ENCODE assay signal across 21 cellular contexts in the genomic region with DNA sequence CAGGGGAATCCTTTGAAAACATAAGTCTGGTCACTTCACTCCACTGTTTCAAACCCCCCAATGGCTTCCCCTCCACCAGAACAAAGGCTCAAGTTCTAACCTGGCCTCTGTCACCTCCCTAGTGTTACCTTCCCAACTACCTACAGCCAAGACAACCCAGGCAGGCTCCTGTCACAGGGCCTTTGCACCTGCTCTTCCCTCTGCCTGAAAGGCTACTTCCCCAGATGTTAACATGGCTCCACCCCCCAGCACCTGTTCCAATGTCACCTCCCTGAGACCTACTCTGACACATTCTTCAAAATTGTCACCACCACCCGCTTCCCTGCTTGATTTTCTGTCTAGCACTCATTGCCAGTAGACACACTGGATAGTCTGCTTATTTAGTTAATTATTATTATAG.
DNase-seq lines count a peak whose midpoint lies in the region; ATAC-seq and TF ChIP-seq lines count a peak whose summit lies in the region.
"Had no signal": no experiment of that assay in that cellular context is flagged by ENCODE, and none has a peak within 500 bp of the region (broad histone marks: within the 10 kb centered on the region; RNA-seq: fewer than 3 reads in every experiment).

No MANE protein-coding gene starts in this region.

- no peaks in the 10 kb centered on the region for H3K9me3 ChIP-seq in HEK293 (ENCODE audit: control insufficient read depth, insufficient read depth, low read depth, low read length)
- H3K9me3 ChIP-seq: A549; BLaER1 treated with 17β-estradiol and CSF1 and Interleukin-3, amounts not matched to agents 10 nM and 100 nM; Caco-2 had no signal

- TF ChIP-seq CTCF in HEK293 (tag by site-specific recombination; IDR thresholded peaks at IDR 0.05) (no peak), glutamatergic neuron (IDR thresholded peaks at IDR 0.05; ENCODE audit: partially characterized antibody, unreplicated experiment) (no peak)

- DNase-seq in glutamatergic neuron (no peak), kidney tubule cell (ENCODE audit: low spot score) (peak; percentile 23), DMS 273 (lab: John Stamatoyannopoulos, UW; ENCODE audit: unreplicated experiment) (no peak)
- DNase-seq: AML-193; Caco-2; Calu3; CD4-positive, alpha-beta T cell; CD8-positive, alpha-beta T cell; DMS 273 treated with DMSO at 0.1 percent for 48 hours; DMS79; DND-41; EL; GDM1 had no signal

- no peak overlapping the region for H3K4me3 Mint-ChIP-seq in glutamatergic neuron (ENCODE audit: unreplicated experiment)
- H3K4me3 Mint-ChIP-seq: B cell; CD4-positive, alpha-beta T cell; CD8-positive, alpha-beta T cell had no signal

- POLR2A ChIA-PET in HEK293 (lab: Yijun Ruan, JAX), result no interaction called here

- H3K27me3 Mint-ChIP-seq in glutamatergic neuron (ENCODE audit: unreplicated experiment), result peaks cover 17% of the 10 kb centered on the region
- H3K27me3 Mint-ChIP-seq: CD4-positive, alpha-beta T cell had no signal

- H3K4me1 ChIP-seq in HEK293 (ENCODE audit: control insufficient read depth, insufficient read depth, low read length), result no peaks in the 10 kb centered on the region
- H3K4me1 ChIP-seq: A549, Caco-2 had no signal

- H3K9me3 Mint-ChIP-seq in glutamatergic neuron (ENCODE audit: unreplicated experiment), result peaks cover 21% of the 10 kb centered on the region
- H3K9me3 Mint-ChIP-seq: CD4-positive, alpha-beta T cell; CD8-positive, alpha-beta T cell had no signal

- H3K36me3 Mint-ChIP-seq in glutamatergic neuron (ENCODE audit: unreplicated experiment), result no peaks in the 10 kb centered on the region
- H3K36me3 Mint-ChIP-seq: CD8-positive, alpha-beta T cell had no signal

- H3K36me3 ChIP-seq in HEK293 (ENCODE audit: control insufficient read depth in 2 of 2, insufficient read depth in 1 of 2, low read length in 2 of 2), result no peaks in the 10 kb centered on the region
- H3K36me3 ChIP-seq: BLaER1 treated with 17β-estradiol and CSF1 and Interleukin-3, amounts not matched to agents 10 nM and 100 nM had no signal

- peaks cover 41% of the 10 kb centered on the region for H3K4me1 Mint-ChIP-seq in glutamatergic neuron (ENCODE audit: low read depth, unreplicated experiment)
- H3K4me1 Mint-ChIP-seq: B cell had no signal

- CTCF ChIA-PET in HEK293 (lab: Yijun Ruan, JAX), result interaction anchor here (1.0 kb wide), 1 partner anchor 142 kb away, joined by 3 read pairs; no protein-coding TSS in a partner anchor

- no peak for ATAC-seq in HG02870 (IDR thresholded peaks at IDR 0.05; ENCODE audit: unreplicated experiment)
- ATAC-seq: A549; CD8-positive, alpha-beta T cell; GM12878 had no signal

- no peak overlapping the region for H3K4me3 ChIP-seq in HEK293 (ENCODE audit: low read depth, low read length)
- H3K4me3 ChIP-seq: A549; BLaER1 treated with 17β-estradiol and CSF1 and Interleukin-3, amounts not matched to agents 10 nM and 100 nM; GM12878 had no signal

- peak overlapping the region; percentile 99 for H3K27ac Mint-ChIP-seq in glutamatergic neuron (ENCODE audit: unreplicated experiment)
- H3K27ac Mint-ChIP-seq: B cell; CD4-positive, alpha-beta T cell; CD8-positive, alpha-beta T cell had no signal

- no peak overlapping the region for H3K27ac ChIP-seq in HEK293 (ENCODE audit: extremely low read depth, low read depth, low read length)
- H3K27ac ChIP-seq: 22Rv1; A549; BLaER1 treated with 17β-estradiol and CSF1 and Interleukin-3, amounts not matched to agents 10 nM and 100 nM; C4-2B had no signal

TF ChIP-seq in HEK293, 187 proteins besides CTCF, POLR2A, EP300 and RAD21:
- TF ChIP-seq MZF1 (tag by site-specific recombination; IDR thresholded peaks at IDR 0.05; ENCODE audit: borderline replicate concordance) (no peak), ZNF623 (tag by site-specific recombination; IDR thresholded peaks at IDR 0.05) (peak; percentile 69)
TF ChIP-seq in HEK293: peak in this region for 1.
